In the genomic region with DNA sequence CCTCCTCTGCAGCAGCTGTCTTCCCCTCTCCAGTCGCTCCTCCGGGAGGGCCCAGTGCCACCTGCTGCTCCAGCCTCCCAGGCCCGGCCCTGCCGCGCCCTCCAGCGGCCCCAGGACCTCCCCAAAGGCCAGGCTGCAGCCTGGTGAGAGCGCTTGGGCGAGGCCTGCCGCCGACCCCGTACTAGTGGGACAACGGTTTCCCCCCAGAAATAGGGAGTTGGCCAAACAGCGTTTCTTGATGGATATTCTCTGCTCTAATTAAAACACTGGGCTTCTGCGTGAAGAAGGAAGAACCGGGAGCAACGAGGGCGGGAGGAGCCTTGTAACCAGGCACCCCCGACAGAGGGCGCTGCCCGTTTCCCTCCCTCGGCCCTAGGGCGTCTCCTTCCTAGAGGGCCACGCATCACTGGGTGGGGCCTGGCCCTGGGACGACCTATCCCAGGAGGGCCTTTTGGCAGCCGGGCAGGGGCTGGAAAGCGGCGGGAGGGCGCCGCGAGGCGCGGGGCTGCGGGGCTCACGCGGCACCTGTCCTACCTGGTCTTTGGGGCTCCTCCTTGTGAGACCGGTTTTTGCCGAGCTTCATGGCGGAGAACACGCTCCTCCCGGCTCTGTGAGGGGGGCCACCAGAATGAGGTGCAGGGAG, we compare ENCODE assay signal across 8 cellular contexts. TPM values are rescaled to one million over a fixed set of nuclear protein-coding genes. Genes with fewer than 3 reads are reported as not detected.
DNase-seq lines count a peak whose midpoint lies in the region; ATAC-seq and TF ChIP-seq lines count a peak whose summit lies in the region.

No MANE protein-coding gene starts in this region.

- peaks cover 6% of the 10 kb centered on the region for H3K4me1 Mint-ChIP-seq in activated naive CD8-positive, alpha-beta T cell treated with anti-CD3 and anti-CD28 coated beads, Interleukin-2, amount 50 U/mL, for 24 hours

- peak overlapping the region; percentile 52 for H3K27ac Mint-ChIP-seq in activated naive CD8-positive, alpha-beta T cell treated with anti-CD3 and anti-CD28 coated beads, Interleukin-2, amount 50 U/mL, for 24 hours

- H3K4me3 Mint-ChIP-seq in activated naive CD8-positive, alpha-beta T cell treated with anti-CD3 and anti-CD28 coated beads, Interleukin-2, amount 50 U/mL, for 24 hours = peak overlapping the region; percentile 71

- H3K36me3 Mint-ChIP-seq in activated naive CD8-positive, alpha-beta T cell treated with anti-CD3 and anti-CD28 coated beads, Interleukin-2, amount 50 U/mL, for 24 hours (ENCODE audit: low read depth) = no peaks in the 10 kb centered on the region

- 2% methylated on average over 40 of the region's 40 CpGs for WGBS in right cardiac atrium
- 1 to 2% (median 2%) methylated on average over 34 to 40 of the region's 40 CpGs for WGBS in psoas muscle, 3 donors

- H3K27ac ChIP-seq in right cardiac atrium (ENCODE audit: low read length) = no peak overlapping the region
- H3K27ac ChIP-seq in psoas muscle = no peak overlapping the region

- no peaks in the 10 kb centered on the region for H3K9me3 ChIP-seq in right cardiac atrium (ENCODE audit: control insufficient read depth, low read length)
- H3K9me3 ChIP-seq in psoas muscle = no peaks in the 10 kb centered on the region

- H3K27me3 ChIP-seq in right cardiac atrium (ENCODE audit: control insufficient read depth, insufficient read depth) (no peaks in the 10 kb centered on the region), psoas muscle (ENCODE audit: insufficient read depth in 3 of 3, low read length in 2 of 3) (peaks cover 0 to 6% (median 0%) of the 10 kb centered on the region in 3 donors)

- H3K9me3 Mint-ChIP-seq in activated naive CD8-positive, alpha-beta T cell treated with anti-CD3 and anti-CD28 coated beads, Interleukin-2, amount 50 U/mL, for 24 hours = no peaks in the 10 kb centered on the region

- DNase-seq in AG08396 (ENCODE audit: low spot score) (peak; percentile 86), NCI-H1048 (lab: John Stamatoyannopoulos, UW) (peak; percentile 20), T follicular helper cell (ENCODE audit: low read depth) (peak; percentile 66), right cardiac atrium (peak; percentile 70 to 91 (median 89)), psoas muscle (peak; percentile 71 to 87), ureter (ENCODE audit: low spot score) (peak; percentile 83)
- DNase-seq in activated naive CD8-positive, alpha-beta T cell treated with anti-CD3 and anti-CD28 coated beads, Interleukin-2, amount 50 U/mL, for 24 hours = peak; percentile 92

- intact Hi-C loops in right cardiac atrium (cut with DNase I) = loop anchor here in 2 of 4 donors (5.0 to 10.0 kb wide), 2 partner anchors 71 to 74 kb away; no protein-coding TSS in a partner anchor
- intact Hi-C loops in psoas muscle (cut with DNase I) = loop anchor here in 1 of 2 donors (5.0 kb wide), 2 partner anchors 106 to 156 kb away; partner anchors contain the start of genes ADGRF3 and SELENOI

- no peaks in the 10 kb centered on the region for H3K36me3 ChIP-seq in psoas muscle (ENCODE audit: insufficient read depth in 1 of 2, low read depth in 1 of 2)

- peaks cover 5% of the 10 kb centered on the region for H3K27me3 Mint-ChIP-seq in activated naive CD8-positive, alpha-beta T cell treated with anti-CD3 and anti-CD28 coated beads, Interleukin-2, amount 50 U/mL, for 24 hours

- ATAC-seq in GM19463 (IDR thresholded peaks at IDR 0.05; ENCODE audit: unreplicated experiment) (peak; percentile 78), right cardiac atrium (peak; percentile 93 to 94), psoas muscle (peak; percentile 96 to 99 (median 98))
- peak; percentile 99 for ATAC-seq in activated naive CD8-positive, alpha-beta T cell treated with anti-CD3 and anti-CD28 coated beads, Interleukin-2, amount 50 U/mL, for 24 hours

- H3K4me3 ChIP-seq in right cardiac atrium (ENCODE audit: low read length) = peak overlapping the region; percentile 29
- H3K4me3 ChIP-seq in psoas muscle = peak overlapping the region; percentile 46

- peak; percentile 72 for TF ChIP-seq CTCF in psoas muscle (IDR thresholded peaks at IDR 0.05)

- H3K4me1 ChIP-seq in right cardiac atrium (ENCODE audit: control insufficient read depth, insufficient read depth, low read length) (no peaks in the 10 kb centered on the region), psoas muscle (no peaks in the 10 kb centered on the region)

RNA-seq across cellular contexts. Expression of gene OTOF, which starts 25.4 kb away (rescaled TPM):
- total RNA-seq in right cardiac atrium = under 1 TPM in 2 of 4 donors, not detected in 2; 0.15 to 0.25 TPM
- 0.25 TPM for polyA plus RNA-seq in right cardiac atrium
- 1 to 10 TPM in 2 of 4 donors, under 1 TPM in 2; 0.34 to 2.2 (median 1.1) TPM for total RNA-seq in psoas muscle
- under 1 TPM; 0.14 to 0.16 (median 0.14) TPM for polyA plus RNA-seq in psoas muscle
- 0.29 TPM for total RNA-seq in ureter

Comparison
In these comparisons a context has a peak if more than half of its experiments do, and no peak if none do; other contexts are left out.
1. DNase-seq: peak in every context shown above with its lines; median percentile 92 in activated naive CD8-positive, alpha-beta T cell treated with anti-CD3 and anti-CD28 coated beads, Interleukin-2, amount 50 U/mL, for 24 hours; 89 in right cardiac atrium; 86 in AG08396; 83 in ureter; 79 in psoas muscle; 66 in T follicular helper cell; 20 in NCI-H1048.